ENCODE assay signal across 18 cellular contexts in the genomic region with DNA sequence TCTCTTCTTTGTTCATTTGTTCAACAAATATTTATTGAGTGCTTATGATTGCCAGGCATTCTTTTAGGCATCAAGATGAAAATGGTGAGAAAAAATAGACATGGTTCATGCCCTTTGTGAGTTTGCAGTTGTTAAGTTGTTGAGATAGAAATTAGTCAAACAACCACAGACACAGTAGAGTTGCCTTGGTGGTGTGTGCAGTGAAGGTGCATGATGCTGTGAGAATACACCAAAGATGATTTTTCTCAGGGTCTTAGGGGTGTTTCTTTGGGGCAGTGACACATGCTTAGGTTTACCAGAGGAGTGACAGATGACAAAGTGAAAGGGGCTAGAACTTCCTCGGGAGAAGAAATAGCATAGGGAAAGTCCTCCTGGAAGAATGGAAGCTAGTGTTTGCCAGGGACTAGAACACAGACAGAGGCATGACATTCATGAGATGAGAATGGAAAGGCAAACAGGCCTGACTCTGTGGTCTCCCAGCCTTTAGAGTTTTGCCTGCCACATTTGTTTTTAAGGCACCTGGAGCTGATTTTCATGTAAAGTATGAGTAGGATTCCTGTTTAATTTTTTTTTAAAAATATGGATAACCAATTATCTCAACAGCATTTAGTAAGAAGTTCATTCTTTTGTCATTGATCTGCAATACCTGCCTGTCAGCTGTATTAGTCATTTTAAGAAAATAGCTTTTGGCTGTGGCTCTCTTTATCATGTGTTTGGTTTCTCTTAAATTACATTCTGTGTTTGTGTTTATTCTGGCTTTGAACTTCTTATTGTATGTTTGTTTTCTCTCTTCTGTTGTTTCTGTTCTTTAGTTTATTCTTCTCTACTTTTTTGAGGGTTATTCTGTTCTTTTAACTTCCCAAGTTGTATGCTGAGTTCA. TPM values are rescaled to one million over a fixed set of nuclear protein-coding genes. Genes with fewer than 3 reads are reported as not detected.
DNase-seq lines count a peak whose midpoint lies in the region; ATAC-seq and TF ChIP-seq lines count a peak whose summit lies in the region.
"Had no signal": no experiment of that assay in that cellular context is flagged by ENCODE, and none has a peak within 500 bp of the region (broad histone marks: within the 10 kb centered on the region; RNA-seq: fewer than 3 reads in every experiment).

No MANE protein-coding gene starts in this region.

- no peaks in the 10 kb centered on the region for H3K9me3 Mint-ChIP-seq in activated T-cell treated with anti-CD3 and anti-CD28 coated beads, Interleukin-2, amount 50 U/mL, for 4 hours
- H3K9me3 Mint-ChIP-seq in IgD-negative memory B cell (no peaks in the 10 kb centered on the region), chondrocyte (ENCODE audit: low read depth) (no peaks in the 10 kb centered on the region)
- H3K9me3 Mint-ChIP-seq in stimulated activated naive B cell treated with anti-CD40 and anti-IgM and Interleukin-4, amounts not matched to agents 10 μg/mL and 1 μg/mL and 100 μg/mL, for 72 hours, result no peaks in the 10 kb centered on the region

- H3K27ac Mint-ChIP-seq in IgD-negative memory B cell (peak overlapping the region in 2 of 3 donors; percentile 51 to 59), chondrocyte (ENCODE audit: unreplicated experiment) (no peak overlapping the region)
- H3K27ac Mint-ChIP-seq in stimulated activated naive B cell treated with anti-CD40 and anti-IgM and Interleukin-4, amounts not matched to agents 10 μg/mL and 1 μg/mL and 100 μg/mL, for 72 hours, result no peak overlapping the region

- H3K36me3 Mint-ChIP-seq in activated T-cell treated with anti-CD3 and anti-CD28 coated beads, Interleukin-2, amount 50 U/mL, for 4 hours (ENCODE audit: insufficient read depth), result peaks cover 48% of the 10 kb centered on the region
- H3K36me3 Mint-ChIP-seq in IgD-negative memory B cell (peaks cover 5% of the 10 kb centered on the region), chondrocyte (ENCODE audit: low read depth) (peaks cover 16% of the 10 kb centered on the region)
- H3K36me3 Mint-ChIP-seq in stimulated activated naive B cell treated with anti-CD40 and anti-IgM and Interleukin-4, amounts not matched to agents 10 μg/mL and 1 μg/mL and 100 μg/mL, for 72 hours, result peaks cover 35 to 48% of the 10 kb centered on the region in 2 donors

- ATAC-seq in activated T-cell treated with anti-CD3 and anti-CD28 coated beads, Interleukin-2, amount 50 U/mL, for 4 hours, result peak; percentile 74 to 78
- ATAC-seq in stimulated activated naive CD8-positive, alpha-beta T cell treated with anti-CD3 and anti-CD28 coated beads, Interleukin-15, Interleukin-2, amounts not matched to agents 100 U/mL and 50 U/mL, for 24 hours, result peak; percentile 84
- ATAC-seq in HG03469 (IDR thresholded peaks at IDR 0.05; ENCODE audit: unreplicated experiment), result no peak
- no peak for ATAC-seq in stimulated activated naive B cell treated with anti-CD40 and anti-IgM and Interleukin-4, amounts not matched to agents 10 μg/mL and 1 μg/mL and 100 μg/mL, for 72 hours (replicated peaks)
- ATAC-seq: left ventricle myocardium superior had no signal

- H3K27me3 Mint-ChIP-seq in activated T-cell treated with anti-CD3 and anti-CD28 coated beads, Interleukin-2, amount 50 U/mL, for 4 hours (ENCODE audit: low read depth), result no peaks in the 10 kb centered on the region
- H3K27me3 Mint-ChIP-seq in IgD-negative memory B cell, result no peaks in the 10 kb centered on the region
- H3K27me3 Mint-ChIP-seq in stimulated activated naive B cell treated with anti-CD40 and anti-IgM and Interleukin-4, amounts not matched to agents 10 μg/mL and 1 μg/mL and 100 μg/mL, for 72 hours, result no peaks in the 10 kb centered on the region
- no peaks in the 10 kb centered on the region for H3K27me3 Mint-ChIP-seq in chondrocyte (ENCODE audit: low read depth)

- no peak for TF ChIP-seq CTCF in chondrocyte (IDR thresholded peaks at IDR 0.05)

- peaks cover 71% of the 10 kb centered on the region for H3K4me1 Mint-ChIP-seq in activated T-cell treated with anti-CD3 and anti-CD28 coated beads, Interleukin-2, amount 50 U/mL, for 4 hours (ENCODE audit: low read depth)
- H3K4me1 Mint-ChIP-seq in IgD-negative memory B cell (peaks cover 0 to 12% (median 4%) of the 10 kb centered on the region in 3 donors), chondrocyte (ENCODE audit: low read depth) (no peaks in the 10 kb centered on the region)
- peaks cover 4 to 11% of the 10 kb centered on the region in 2 donors for H3K4me1 Mint-ChIP-seq in stimulated activated naive B cell treated with anti-CD40 and anti-IgM and Interleukin-4, amounts not matched to agents 10 μg/mL and 1 μg/mL and 100 μg/mL, for 72 hours

- no peak for DNase-seq in activated T-cell treated with anti-CD3 and anti-CD28 coated beads, Interleukin-2, amount 50 U/mL, for 4 hours
- DNase-seq in activated T-cell treated with anti-CD3 and anti-CD28 coated beads for 4 hours (no peak), foreskin melanocyte (peak; percentile 9), chondrocyte (ENCODE audit: low spot score) (no peak)
- DNase-seq in stimulated activated naive CD8-positive, alpha-beta T cell treated with anti-CD3 and anti-CD28 coated beads, Interleukin-15, Interleukin-2, amounts not matched to agents 100 U/mL and 50 U/mL, for 24 hours, result no peak
- DNase-seq in stimulated activated naive B cell treated with anti-CD40 and anti-IgM and Interleukin-4, amounts not matched to agents 10 μg/mL and 1 μg/mL and 100 μg/mL, for 72 hours, result no peak
- DNase-seq: ACHN; amygdala; cerebellar nuclear complex; left ventricle myocardium superior; MG63; NCI-H1694 treated with DMSO at 0.1 percent for 48 hours; NCI-H345; NK-92 treated with Interleukin-12 subunit alpha and Interleukin-12 subunit beta, amount 100 ng/mL, for 24 hours; stimulated activated naive CD4-positive, alpha-beta T cell treated with Interleukin-2 at 50 U/mL for 16 hours; SW 1271 had no signal

- H3K4me3 Mint-ChIP-seq in activated T-cell treated with anti-CD3 and anti-CD28 coated beads, Interleukin-2, amount 50 U/mL, for 4 hours, result no peak overlapping the region
- H3K4me3 Mint-ChIP-seq in IgD-negative memory B cell (no peak overlapping the region), chondrocyte (ENCODE audit: unreplicated experiment) (no peak overlapping the region)
- no peak overlapping the region for H3K4me3 Mint-ChIP-seq in stimulated activated naive B cell treated with anti-CD40 and anti-IgM and Interleukin-4, amounts not matched to agents 10 μg/mL and 1 μg/mL and 100 μg/mL, for 72 hours

RNA-seq across cellular contexts. Expression of a gene that starts 36.6 kb away (rescaled TPM):
- 100 to 1,000 TPM in 1 of 3 donors, 10 to 100 TPM in 2; 84.5 to 133 (median 88.4) TPM for total RNA-seq in activated T-cell treated with anti-CD3 and anti-CD28 coated beads, Interleukin-2, amount 50 U/mL, for 4 hours
- polyA plus RNA-seq in IgD-negative memory B cell, result 78.2 TPM
- total RNA-seq in chondrocyte, result 30.3 to 35.8 TPM (median 33.4 TPM) in 3 replicates

Comparison
In these comparisons a context has a peak if more than half of its experiments do, and no peak if none do; other contexts are left out.
1. ATAC-seq: peak in activated T-cell treated with anti-CD3 and anti-CD28 coated beads, Interleukin-2, amount 50 U/mL, for 4 hours (2 of 2) and stimulated activated naive CD8-positive, alpha-beta T cell treated with anti-CD3 and anti-CD28 coated beads, Interleukin-15, Interleukin-2, amounts not matched to agents 100 U/mL and 50 U/mL, for 24 hours (single experiment); none in HG03469 (single experiment) and stimulated activated naive B cell treated with anti-CD40 and anti-IgM and Interleukin-4, amounts not matched to agents 10 μg/mL and 1 μg/mL and 100 μg/mL, for 72 hours (0 of 2).
2. H3K27ac Mint-ChIP-seq: peak in IgD-negative memory B cell (2 of 3); none in stimulated activated naive B cell treated with anti-CD40 and anti-IgM and Interleukin-4, amounts not matched to agents 10 μg/mL and 1 μg/mL and 100 μg/mL, for 72 hours (single experiment) and chondrocyte (single experiment).